Comparison of ENCODE assay signal across 8 cellular contexts in genomic region chr17:17681187-17681743, GRCh38. TPM values are rescaled to one million over a fixed set of nuclear protein-coding genes. Genes with fewer than 3 reads are reported as not detected.
DNase-seq lines count a peak whose midpoint lies in the region; FAIRE-seq and TF ChIP-seq lines count a peak whose summit lies in the region.

Gene RAI1, plus strand, starts transcription at chr17:17681458. Its CDS starts 111,491 bp downstream, at chr17:17792949.

- no peaks in the 10 kb centered on the region for H3K36me3 ChIP-seq in astrocyte (ENCODE audit: insufficient read depth, low read length)
- H3K36me3 ChIP-seq in rectal smooth muscle tissue (ENCODE audit: control insufficient read depth, insufficient read depth, low read length): no peaks in the 10 kb centered on the region

- peaks cover 25% of the 10 kb centered on the region for H3K4me1 ChIP-seq in astrocyte (ENCODE audit: insufficient read depth, low read length)
- peaks cover 22% of the 10 kb centered on the region for H3K4me1 ChIP-seq in rectal smooth muscle tissue (ENCODE audit: control insufficient read depth, insufficient read depth, low read length)

- H2AFZ ChIP-seq in astrocyte (ENCODE audit: low read depth, low read length): peak within 1 kb of the TSS; percentile 62

- H3K27me3 Mint-ChIP-seq in astrocyte (ENCODE audit: low read depth, unreplicated experiment): peaks cover 16% of the 10 kb centered on the region

- no peaks in the 10 kb centered on the region for H3K9me3 ChIP-seq in astrocyte (ENCODE audit: insufficient read depth, low read depth, low read length)

- FAIRE-seq in astrocyte (lab: Jason Lieb, UNC): no peak

- no peaks in the 10 kb centered on the region for H3K9me3 Mint-ChIP-seq in astrocyte (ENCODE audit: unreplicated experiment)

- H3K9ac ChIP-seq in astrocyte (ENCODE audit: low read length): peak within 1 kb of the TSS; percentile 94
- H3K9ac ChIP-seq in rectal smooth muscle tissue (ENCODE audit: low read length): peak within 1 kb of the TSS; percentile 53

- H3K4me3 Mint-ChIP-seq in astrocyte (ENCODE audit: unreplicated experiment): peak within 1 kb of the TSS; percentile 84

- H3K4me3 ChIP-seq in HFF-Myc (replicated peaks; ENCODE audit: low read depth, low read length) (peak within 1 kb of the TSS; percentile 78), astrocyte (ENCODE audit: insufficient read depth, low read depth, low read length) (peak within 1 kb of the TSS; percentile 63), rectal smooth muscle tissue (ENCODE audit: low read length) (peak within 1 kb of the TSS; percentile 81)

- H3K36me3 Mint-ChIP-seq in astrocyte (ENCODE audit: low read depth, unreplicated experiment): no peaks in the 10 kb centered on the region

- peak within 1 kb of the TSS; percentile 91 for H3K27ac ChIP-seq in astrocyte (ENCODE audit: low read depth, low read length)
- peak within 1 kb of the TSS; percentile 94 for H3K27ac ChIP-seq in rectal smooth muscle tissue (ENCODE audit: low read depth, low read length)

- H3K27ac Mint-ChIP-seq in astrocyte (ENCODE audit: unreplicated experiment): peak within 1 kb of the TSS; percentile 53

- peaks cover 20% of the 10 kb centered on the region for H3K4me1 Mint-ChIP-seq in astrocyte (ENCODE audit: low read depth, unreplicated experiment)

- H3K4me2 ChIP-seq in astrocyte (ENCODE audit: low read length): peak within 1 kb of the TSS; percentile 93

- peak; percentile 97 for TF ChIP-seq CTCF in GM10266 (IDR thresholded peaks at IDR 0.05; ENCODE audit: control insufficient read depth, insufficient read depth, low read depth, missing control alignments)
- TF ChIP-seq CTCF in HFF-Myc (IDR thresholded peaks at IDR 0.05; ENCODE audit: low read depth, low read length, missing control alignments): peak; percentile 47
- TF ChIP-seq CTCF in astrocyte (IDR thresholded peaks at IDR 0.05; ENCODE audit: insufficient read depth, low read depth, low read length): peak; percentile 39

- peaks cover 46% of the 10 kb centered on the region for H3K79me2 ChIP-seq in astrocyte (ENCODE audit: insufficient read depth, low read length)

- DNase-seq in GM10266 (ENCODE audit: extremely low spot score) (peak; percentile 89), HFF-Myc (ENCODE audit: extremely low read depth, low read depth) (no peak), NCI-H146 (lab: John Stamatoyannopoulos, UW) (peak; percentile 83), T-helper 22 cell (ENCODE audit: low read depth) (peak; percentile 46), astrocyte (ENCODE audit: low read depth) (peak; percentile 67), hepatic stellate cell (ENCODE audit: low spot score) (peak; percentile 83), DMS153 (lab: John Stamatoyannopoulos, UW) (no peak)

- no peaks in the 10 kb centered on the region for H3K27me3 ChIP-seq in astrocyte (ENCODE audit: insufficient read depth, low read length)
- no peaks in the 10 kb centered on the region for H3K27me3 ChIP-seq in rectal smooth muscle tissue (ENCODE audit: control insufficient read depth, insufficient read depth, low read length)

- H4K20me1 ChIP-seq in astrocyte (ENCODE audit: insufficient read depth, low read length): peaks cover 36% of the 10 kb centered on the region

RNA-seq across cellular contexts. Expression of gene RAI1, which starts in this region (rescaled TPM):
- 39.1 and 39.8 TPM in 2 replicates for total RNA-seq in astrocyte

Comparison
In these comparisons a context has a peak if more than half of its experiments do, and no peak if none do; other contexts are left out.
1. DNase-seq: peak in GM10266 (single experiment), NCI-H146 (single experiment), T-helper 22 cell (single experiment), astrocyte (single experiment) and hepatic stellate cell (single experiment); none in HFF-Myc (single experiment) and DMS153 (single experiment).
2. CTCF ChIP-seq: peak in every context shown above with its lines; median percentile 97 in GM10266; 47 in HFF-Myc; 39 in astrocyte.
3. Peak in every context shown above with its lines, with median percentiles within 50 percentile points of each other: H3K4me3 ChIP-seq.